ENCODE assay signal across 9 cellular contexts in genomic region chr6:26043389-26044139, GRCh38. TPM values are rescaled to one million over a fixed set of nuclear protein-coding genes. Genes with fewer than 3 reads are reported as not detected.
DNase-seq lines count a peak whose midpoint lies in the region; ATAC-seq, FAIRE-seq and TF ChIP-seq lines count a peak whose summit lies in the region.
"Had no signal": no experiment of that assay in that cellular context is flagged by ENCODE, and none has a peak within 500 bp of the region (broad histone marks: within the 10 kb centered on the region; RNA-seq: fewer than 3 reads in every experiment).

No MANE protein-coding gene starts in this region.

- H4K20me1 ChIP-seq in osteoblast (ENCODE audit: insufficient read depth, low read length): no peaks in the 10 kb centered on the region

- TF ChIP-seq CTCF in Peyer's patch (IDR thresholded peaks at IDR 0.05): no peak
- no peak for TF ChIP-seq CTCF in osteoblast (IDR thresholded peaks at IDR 0.05; ENCODE audit: extremely low read depth, low read depth, low read length)

- H3K4me1 ChIP-seq in Peyer's patch (peaks cover 0 to 23% (median 0%) of the 10 kb centered on the region in 4 donors), osteoblast (ENCODE audit: insufficient read depth, low read length) (peaks cover 23% of the 10 kb centered on the region)

- H3K9me3 ChIP-seq in Peyer's patch (no peaks in the 10 kb centered on the region), osteoblast (ENCODE audit: low read depth, low read length) (no peaks in the 10 kb centered on the region)

- FAIRE-seq in frontal cortex (lab: Jason Lieb, UNC): peak; percentile 99

- no peaks in the 10 kb centered on the region for H3K27me3 ChIP-seq in Peyer's patch
- H3K27me3 ChIP-seq in osteoblast (ENCODE audit: insufficient read depth, low read length): no peaks in the 10 kb centered on the region

- H3K36me3 ChIP-seq in Peyer's patch (no peaks in the 10 kb centered on the region), osteoblast (ENCODE audit: insufficient read depth, low read length) (no peaks in the 10 kb centered on the region)

- H3K27ac ChIP-seq in Peyer's patch: peak overlapping the region; percentile 90 to 98 (median 96)
- peak overlapping the region; percentile 89 for H3K27ac ChIP-seq in osteoblast (ENCODE audit: low read depth, low read length)
- H3K27ac ChIP-seq: KMS-11 had no signal

- H2AFZ ChIP-seq in osteoblast (ENCODE audit: low read length): peak overlapping the region; percentile 79

- ATAC-seq in GM19035 (IDR thresholded peaks at IDR 0.05; ENCODE audit: unreplicated experiment): peak; percentile 60
- ATAC-seq in HG03342 (IDR thresholded peaks at IDR 0.05; ENCODE audit: unreplicated experiment): peak; percentile 61

- H3K4me3 ChIP-seq in Peyer's patch (peak overlapping the region; percentile 46 to 64 (median 56)), osteoblast (ENCODE audit: insufficient read depth, low read length) (peak overlapping the region; percentile 71)

- peak overlapping the region; percentile 96 for H3K4me2 ChIP-seq in osteoblast (ENCODE audit: insufficient read depth, low read length)
- H3K4me2 ChIP-seq: KMS-11 had no signal

- TF ChIP-seq POLR2A in Peyer's patch (IDR thresholded peaks at IDR 0.05): peak; percentile 99

- peak; percentile 86 for DNase-seq in AG20443 (ENCODE audit: low spot score)
- peak; percentile 67 to 88 (median 79) for DNase-seq in Peyer's patch
- DNase-seq in activated naive CD4-positive, alpha-beta T cell treated with anti-CD3 and anti-CD28 coated beads, Interleukin-2, amount 50 U/mL, for 16 hours: peak; percentile 47
- peak; percentile 75 to 78 for DNase-seq in frontal cortex (ENCODE audit: low spot score in 2 of 2)
- DNase-seq in osteoblast (ENCODE audit: insufficient read length, low spot score, missing footprints): peak; percentile 87
- no peak for DNase-seq in NOMO-1 treated with dmso at 0.1 percent for 144 hours (lab: John Stamatoyannopoulos, UW; ENCODE audit: unreplicated experiment)

- H3K79me2 ChIP-seq in osteoblast (ENCODE audit: insufficient read depth, low read length): no peaks in the 10 kb centered on the region

RNA-seq across cellular contexts. Expression of gene HFE, which starts 43.7 kb away (rescaled TPM):
- 10 to 100 TPM in 2 of 4 donors, 1 to 10 TPM in 2; 8.1 to 13.2 (median 9.7) TPM for total RNA-seq in Peyer's patch
- total RNA-seq in frontal cortex: 0.41 TPM
- 14.1 and 15.9 TPM in 2 replicates for total RNA-seq in osteoblast
